Comparison of ENCODE assay signal across 8 cellular contexts in genomic region chr5:172059661-172060100, GRCh38. TPM values are rescaled to one million over a fixed set of nuclear protein-coding genes. Genes with fewer than 3 reads are reported as not detected.
DNase-seq lines count a peak whose midpoint lies in the region; ATAC-seq and TF ChIP-seq lines count a peak whose summit lies in the region.

No MANE protein-coding gene starts in this region.

- peak overlapping the region; percentile 76 for H3K27ac Mint-ChIP-seq in activated CD4-positive, alpha-beta T cell treated with anti-CD3 and anti-CD28 coated beads, Interleukin-2, amount 10 ng/mL, durations not matched to agents 24 days and 14 days
- peak overlapping the region; percentile 21 for H3K27ac Mint-ChIP-seq in stimulated activated memory B cell treated with anti-CD40 and anti-IgM and Interleukin-4, amounts not matched to agents 10 μg/mL and 1 μg/mL and 100 μg/mL, for 72 hours

- DNase-seq in activated CD4-positive, alpha-beta T cell treated with anti-CD3 and anti-CD28 coated beads, Interleukin-2, amount 10 ng/mL, durations not matched to agents 24 days and 14 days = no peak
- DNase-seq in activated CD4-positive, alpha-beta T cell treated with anti-CD3 and anti-CD28 coated beads for 48 hours = no peak
- DNase-seq in fibroblast of mammary gland (ENCODE audit: low read depth) (peak; percentile 17), COR-L47 (lab: John Stamatoyannopoulos, UW) (no peak), LoVo (ENCODE audit: low spot score) (no peak), NCI-H187 (lab: John Stamatoyannopoulos, UW) (no peak)

- H3K27me3 Mint-ChIP-seq in activated CD4-positive, alpha-beta T cell treated with anti-CD3 and anti-CD28 coated beads, Interleukin-2, amount 10 ng/mL, durations not matched to agents 24 days and 14 days = no peaks in the 10 kb centered on the region
- no peaks in the 10 kb centered on the region for H3K27me3 Mint-ChIP-seq in stimulated activated memory B cell treated with anti-CD40 and anti-IgM and Interleukin-4, amounts not matched to agents 10 μg/mL and 1 μg/mL and 100 μg/mL, for 72 hours

- ATAC-seq in stimulated activated memory B cell treated with anti-CD40 and anti-IgM and Interleukin-4, amounts not matched to agents 10 μg/mL and 1 μg/mL and 100 μg/mL, for 72 hours = no peak

- peaks cover 72% of the 10 kb centered on the region for H3K36me3 Mint-ChIP-seq in activated CD4-positive, alpha-beta T cell treated with anti-CD3 and anti-CD28 coated beads, Interleukin-2, amount 10 ng/mL, durations not matched to agents 24 days and 14 days (ENCODE audit: low read depth)
- peaks cover 81% of the 10 kb centered on the region for H3K36me3 Mint-ChIP-seq in stimulated activated memory B cell treated with anti-CD40 and anti-IgM and Interleukin-4, amounts not matched to agents 10 μg/mL and 1 μg/mL and 100 μg/mL, for 72 hours

- peak; percentile 69 for TF ChIP-seq CTCF in OCI-LY3 (IDR thresholded peaks at IDR 0.05; ENCODE audit: low read depth, low read length)
- TF ChIP-seq CTCF in fibroblast of mammary gland (conservative IDR thresholded peaks at IDR 0.05; ENCODE audit: control insufficient read depth, insufficient read depth, low read depth, low read length) = peak; percentile 60

- H3K27ac ChIP-seq in OCI-LY3 (ENCODE audit: low read length) = no peak overlapping the region

- H3K79me2 ChIP-seq in OCI-LY3 (ENCODE audit: low read length) = no peaks in the 10 kb centered on the region

- intact Hi-C loops in activated CD4-positive, alpha-beta T cell treated with anti-CD3 and anti-CD28 coated beads, Interleukin-2, amount 10 ng/mL, durations not matched to agents 24 days and 14 days (cut with micrococcal nuclease) = loop anchor here (1.0 kb wide), 1 partner anchor 147 kb away; no protein-coding TSS in a partner anchor

- no peaks in the 10 kb centered on the region for H3K9me3 Mint-ChIP-seq in activated CD4-positive, alpha-beta T cell treated with anti-CD3 and anti-CD28 coated beads, Interleukin-2, amount 10 ng/mL, durations not matched to agents 24 days and 14 days
- no peaks in the 10 kb centered on the region for H3K9me3 Mint-ChIP-seq in stimulated activated memory B cell treated with anti-CD40 and anti-IgM and Interleukin-4, amounts not matched to agents 10 μg/mL and 1 μg/mL and 100 μg/mL, for 72 hours

- no peak overlapping the region for H2AFZ ChIP-seq in OCI-LY3 (ENCODE audit: low read depth, low read length)

- no peaks in the 10 kb centered on the region for H3K4me1 ChIP-seq in OCI-LY3 (ENCODE audit: low read length)

- H3K4me3 Mint-ChIP-seq in activated CD4-positive, alpha-beta T cell treated with anti-CD3 and anti-CD28 coated beads, Interleukin-2, amount 10 ng/mL, durations not matched to agents 24 days and 14 days = no peak overlapping the region
- H3K4me3 Mint-ChIP-seq in stimulated activated memory B cell treated with anti-CD40 and anti-IgM and Interleukin-4, amounts not matched to agents 10 μg/mL and 1 μg/mL and 100 μg/mL, for 72 hours = no peak overlapping the region

- no peak overlapping the region for H3K4me2 ChIP-seq in OCI-LY3 (ENCODE audit: low read length)

- H4K20me1 ChIP-seq in OCI-LY3 (ENCODE audit: insufficient read depth, low read length) = no peaks in the 10 kb centered on the region; the same call in none of the 2 replicates

- no peaks in the 10 kb centered on the region for H3K9me3 ChIP-seq in OCI-LY3 (ENCODE audit: insufficient read depth, low read length)

- no peaks in the 10 kb centered on the region for H3K27me3 ChIP-seq in OCI-LY3 (ENCODE audit: low read depth, low read length)

- peaks cover 60% of the 10 kb centered on the region for H3K36me3 ChIP-seq in OCI-LY3 (replicated peaks; ENCODE audit: low read depth, low read length)

- no peak overlapping the region for H3K9ac ChIP-seq in OCI-LY3 (ENCODE audit: low read length)

- peaks cover 10% of the 10 kb centered on the region for H3K4me1 Mint-ChIP-seq in activated CD4-positive, alpha-beta T cell treated with anti-CD3 and anti-CD28 coated beads, Interleukin-2, amount 10 ng/mL, durations not matched to agents 24 days and 14 days
- no peaks in the 10 kb centered on the region for H3K4me1 Mint-ChIP-seq in stimulated activated memory B cell treated with anti-CD40 and anti-IgM and Interleukin-4, amounts not matched to agents 10 μg/mL and 1 μg/mL and 100 μg/mL, for 72 hours

- no peak overlapping the region for H3K4me3 ChIP-seq in OCI-LY3 (ENCODE audit: low read length)
- no peak overlapping the region for H3K4me3 ChIP-seq in fibroblast of mammary gland (ENCODE audit: control insufficient read depth, low read depth, low read length)

RNA-seq across cellular contexts. Expression of gene FBXW11, which starts 53.2 kb away (rescaled TPM):
- 53.3 and 54.4 TPM in 2 replicates for total RNA-seq in activated CD4-positive, alpha-beta T cell treated with anti-CD3 and anti-CD28 coated beads, Interleukin-2, amount 10 ng/mL, durations not matched to agents 24 days and 14 days
